Comparison of ENCODE assay signal across 8 cellular contexts in the genomic region with DNA sequence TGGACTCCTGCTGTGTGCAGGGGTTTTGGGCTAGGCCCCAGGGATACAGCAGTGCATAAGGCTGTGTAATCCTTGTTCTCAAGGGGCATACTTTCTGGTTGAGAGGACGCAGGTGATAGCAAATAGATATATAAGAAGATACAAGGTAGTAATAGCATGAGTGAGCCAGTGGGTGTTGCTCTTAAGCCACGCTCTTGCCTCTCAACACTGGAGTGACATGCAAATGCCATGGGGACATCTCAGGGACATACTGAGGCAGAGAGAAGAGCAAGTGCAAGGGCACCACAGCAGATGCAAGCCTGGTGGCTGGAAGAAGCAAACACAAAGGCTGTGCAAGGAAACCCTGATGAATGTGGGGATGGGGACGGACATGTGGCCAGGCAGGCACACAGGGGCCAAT.
A peak's percentile ranks its signal among the peaks of the same experiment; 100 is the strongest.
DNase-seq lines count a peak whose midpoint lies in the region; ATAC-seq and TF ChIP-seq lines count a peak whose summit lies in the region.

No MANE protein-coding gene starts in this region.

- ATAC-seq in HG02840 (IDR thresholded peaks at IDR 0.05; ENCODE audit: low FRiP score, unreplicated experiment) (no peak), HG03139 (IDR thresholded peaks at IDR 0.05; ENCODE audit: unreplicated experiment) (no peak), GM19324 (IDR thresholded peaks at IDR 0.05; ENCODE audit: low FRiP score, unreplicated experiment) (no peak)

- TF ChIP-seq CTCF in 22Rv1 (IDR thresholded peaks at IDR 0.05) (peak; percentile 58), GM10266 (IDR thresholded peaks at IDR 0.05; ENCODE audit: control insufficient read depth, insufficient read depth, low read depth, missing control alignments) (peak; percentile 56), WI38 (IDR thresholded peaks at IDR 0.05; ENCODE audit: low read depth, low read length) (0 out of 2 replicates have a peak, but pooled peaks have one; percentile 19)

- H3K4me3 ChIP-seq in WI38 (ENCODE audit: low read depth, low read length): no peak overlapping the region

- in situ Hi-C loops in KBM-7 (cut with MboI; ENCODE audit: low pct_unique_long_range_greater_than_20kb, low sequenced_read_pairs): no loop called here

- no peak overlapping the region for H3K27ac ChIP-seq in 22Rv1

- DNase-seq in GM10266 (ENCODE audit: extremely low spot score) (peak; percentile 25), KBM-7 (peak; percentile 43), iPS-NIHi11 (ENCODE audit: low spot score) (peak; percentile 33)
